8 cellular contexts compared by ENCODE assay signal in the genomic region with DNA sequence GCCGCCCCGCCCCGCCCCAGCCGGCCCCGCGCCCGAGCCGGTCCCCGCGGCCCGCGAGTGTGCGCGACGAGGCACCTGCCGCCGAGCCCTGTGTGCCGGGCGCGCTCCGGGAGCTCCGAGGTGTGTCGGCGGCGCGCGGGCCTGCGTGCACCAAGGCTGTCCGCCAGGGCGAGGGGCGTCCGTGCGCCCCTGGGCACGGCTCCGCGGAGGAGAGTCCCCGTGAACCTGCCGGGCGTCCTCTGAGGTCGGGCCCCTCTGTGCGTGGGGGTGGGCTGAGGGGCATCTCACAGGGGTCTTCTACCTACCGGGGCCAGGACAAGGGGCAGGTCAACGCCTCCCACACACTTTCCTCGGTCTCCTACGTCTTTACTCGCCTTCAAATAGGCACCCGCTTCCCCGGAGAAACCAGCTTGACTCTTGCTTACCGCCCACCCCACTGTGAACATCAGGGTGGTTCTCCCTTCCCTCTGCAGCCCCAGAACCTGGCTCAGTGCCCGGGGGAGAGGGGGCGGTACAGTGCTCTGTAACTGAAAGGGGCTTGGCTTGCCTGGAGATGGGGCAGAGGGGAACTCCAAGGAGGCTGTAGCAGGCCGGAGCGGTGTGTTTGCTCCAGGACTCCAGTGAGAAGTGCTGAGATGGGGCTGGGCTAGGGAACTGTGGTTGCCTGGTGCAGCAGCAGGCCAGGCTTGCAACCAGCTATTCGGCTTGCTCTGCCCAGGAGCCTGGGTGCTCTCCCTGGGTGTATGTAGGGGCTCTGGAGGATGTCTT.
A peak's percentile ranks its signal among the peaks of the same experiment; 100 is the strongest.
DNase-seq lines count a peak whose midpoint lies in the region; ATAC-seq and TF ChIP-seq lines count a peak whose summit lies in the region.

A gene (minus strand): TSS at position 94 of the 768 bp plus-strand sequence. CDS start 175 bp downstream, outside the sequence.

- peak; percentile 94 for DNase-seq in DND-41
- peak; percentile 47 for DNase-seq in HEK293T (ENCODE audit: extremely low spot score)
- DNase-seq in NCI-H2196 treated with DMSO at 0.1 percent for 48 hours (lab: John Stamatoyannopoulos, UW; ENCODE audit: unreplicated experiment): peak; percentile 19
- DNase-seq in activated CD4-positive, alpha-beta T cell treated with anti-CD3 and anti-CD28 coated beads for 48 hours: peak; percentile 90
- peak; percentile 19 for DNase-seq in middle frontal gyrus (ENCODE audit: extremely low spot score, low spot score)
- DNase-seq in stimulated activated CD8-positive, alpha-beta memory T cell treated with anti-CD3 and anti-CD28 coated beads, Interleukin-7, amount 100 ng/mL, for 4 hours (ENCODE audit: low read depth in 2 of 2): peak; percentile 77 to 85

- H3K27ac Mint-ChIP-seq in dendritic cell treated with granulocyte-macrophage colony-stimulating factor and Interleukin-4, amounts not matched to agents 40 ng/mL and 50 ng/mL, for 4 days: peak within 1 kb of the TSS; percentile 85

- peaks cover 38% of the 10 kb centered on the region for H3K36me3 Mint-ChIP-seq in dendritic cell treated with granulocyte-macrophage colony-stimulating factor and Interleukin-4, amounts not matched to agents 40 ng/mL and 50 ng/mL, for 4 days (ENCODE audit: low read depth)

- peaks cover 42% of the 10 kb centered on the region for H3K79me2 ChIP-seq in DND-41 (ENCODE audit: insufficient read depth, low read length)

- peak within 1 kb of the TSS; percentile 74 for H2AFZ ChIP-seq in DND-41 (ENCODE audit: low read depth, low read length)

- peaks cover 47% of the 10 kb centered on the region for H3K4me1 ChIP-seq in DND-41 (ENCODE audit: insufficient read depth, low read length)

- ATAC-seq in DND-41 (ENCODE audit: insufficient read depth, low read depth) (peak; percentile 77), GM19455 (IDR thresholded peaks at IDR 0.05; ENCODE audit: unreplicated experiment) (no peak)

- H3K4me2 ChIP-seq in DND-41 (ENCODE audit: insufficient read depth, low read length): peak within 1 kb of the TSS; percentile 89

- H4K20me1 ChIP-seq in DND-41 (ENCODE audit: insufficient read depth, low read length): peaks cover 18% of the 10 kb centered on the region

- peaks cover 5% of the 10 kb centered on the region for H3K27me3 Mint-ChIP-seq in dendritic cell treated with granulocyte-macrophage colony-stimulating factor and Interleukin-4, amounts not matched to agents 40 ng/mL and 50 ng/mL, for 4 days

- H3K4me1 Mint-ChIP-seq in dendritic cell treated with granulocyte-macrophage colony-stimulating factor and Interleukin-4, amounts not matched to agents 40 ng/mL and 50 ng/mL, for 4 days (ENCODE audit: low read depth): peaks cover 61% of the 10 kb centered on the region

- CTCF ChIA-PET in HEK293T (lab: Yijun Ruan, JAX): interaction anchor here (0.6 to 2.1 kb wide), 7 partner anchors 12 to 459 kb away, joined by 3 to 7 read pairs (median 4); a partner anchor contains a TSS

- no peaks in the 10 kb centered on the region for H3K27me3 ChIP-seq in DND-41 (ENCODE audit: insufficient read depth, low read length, poor library complexity)

- TF ChIP-seq CTCF in DND-41 (IDR thresholded peaks at IDR 0.05; ENCODE audit: borderline replicate concordance, extremely low read depth, low read length, poor library complexity, severe bottlenecking): no peak

- H3K9ac ChIP-seq in DND-41 (ENCODE audit: low read depth, low read length): peak within 1 kb of the TSS; percentile 76

- H3K4me3 Mint-ChIP-seq in dendritic cell treated with granulocyte-macrophage colony-stimulating factor and Interleukin-4, amounts not matched to agents 40 ng/mL and 50 ng/mL, for 4 days: peak within 1 kb of the TSS; percentile 81

- peak within 1 kb of the TSS; percentile 93 for H3K27ac ChIP-seq in DND-41 (ENCODE audit: low read length)

- peak within 1 kb of the TSS; percentile 76 to 97; a peak in 3 of 4 replicates for H3K4me3 ChIP-seq in DND-41 (ENCODE audit: low read depth in 1 of 2, low read length in 2 of 2)

- intact Hi-C loops in dendritic cell treated with granulocyte-macrophage colony-stimulating factor and Interleukin-4, amounts not matched to agents 40 ng/mL and 50 ng/mL, for 4 days (cut with micrococcal nuclease): loop anchor here (2.0 to 5.0 kb wide), 2 partner anchors 83 to 143 kb away; a partner anchor contains a TSS

- POLR2A ChIA-PET in HEK293T (lab: Yijun Ruan, JAX): interaction anchor here (1.0 to 2.3 kb wide), 7 partner anchors 11 to 459 kb away, joined by 3 to 13 read pairs (median 5); a partner anchor contains a TSS

- H3K36me3 ChIP-seq in DND-41 (ENCODE audit: insufficient read depth, low read length): peaks cover 37% of the 10 kb centered on the region

- no peaks in the 10 kb centered on the region for H3K9me3 ChIP-seq in DND-41 (ENCODE audit: insufficient read depth, low read length, severe bottlenecking)

- H3K9me3 Mint-ChIP-seq in dendritic cell treated with granulocyte-macrophage colony-stimulating factor and Interleukin-4, amounts not matched to agents 40 ng/mL and 50 ng/mL, for 4 days: no peaks in the 10 kb centered on the region

TF ChIP-seq in HEK293T, 16 proteins besides CTCF, POLR2A, EP300 and RAD21:
- TF ChIP-seq LEF1 (IDR thresholded peaks at IDR 0.05; ENCODE audit: borderline replicate concordance) (no peak), FOXK2 (IDR thresholded peaks at IDR 0.05) (no peak), FOXM1 (IDR thresholded peaks at IDR 0.05; ENCODE audit: borderline replicate concordance) (no peak), NFRKB (IDR thresholded peaks at IDR 0.05) (no peak), ZNF384 (IDR thresholded peaks at IDR 0.05) (no peak), SUZ12 (IDR thresholded peaks at IDR 0.05) (no peak), ELF4 (IDR thresholded peaks at IDR 0.05) (no peak), BHLHE40 (IDR thresholded peaks at IDR 0.05; ENCODE audit: borderline replicate concordance) (no peak), L3MBTL2 (conservative IDR thresholded peaks at IDR 0.05) (no peak), ARNT (IDR thresholded peaks at IDR 0.05) (no peak), CTBP1 (IDR thresholded peaks at IDR 0.05; ENCODE audit: borderline replicate concordance) (no peak), SP1 (IDR thresholded peaks at IDR 0.05) (no peak), FOXA1 (IDR thresholded peaks at IDR 0.05) (no peak), HDGF (IDR thresholded peaks at IDR 0.05; ENCODE audit: borderline replicate concordance) (no peak), TARDBP (IDR thresholded peaks at IDR 0.05) (no peak)
- TF ChIP-seq, protein P1, sequence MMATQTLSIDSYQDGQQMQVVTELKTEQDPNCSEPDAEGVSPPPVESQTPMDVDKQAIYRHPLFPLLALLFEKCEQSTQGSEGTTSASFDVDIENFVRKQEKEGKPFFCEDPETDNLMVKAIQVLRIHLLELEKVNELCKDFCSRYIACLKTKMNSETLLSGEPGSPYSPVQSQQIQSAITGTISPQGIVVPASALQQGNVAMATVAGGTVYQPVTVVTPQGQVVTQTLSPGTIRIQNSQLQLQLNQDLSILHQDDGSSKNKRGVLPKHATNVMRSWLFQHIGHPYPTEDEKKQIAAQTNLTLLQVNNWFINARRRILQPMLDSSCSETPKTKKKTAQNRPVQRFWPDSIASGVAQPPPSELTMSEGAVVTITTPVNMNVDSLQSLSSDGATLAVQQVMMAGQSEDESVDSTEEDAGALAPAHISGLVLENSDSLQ (IDR thresholded peaks at IDR 0.05): no peak

Comparison
In these comparisons a context has a peak if more than half of its experiments do, and no peak if none do; other contexts are left out.
1. DNase-seq: peak in every context shown above with its lines; median percentile 94 in DND-41; 90 in activated CD4-positive, alpha-beta T cell treated with anti-CD3 and anti-CD28 coated beads for 48 hours; 81 in stimulated activated CD8-positive, alpha-beta memory T cell treated with anti-CD3 and anti-CD28 coated beads, Interleukin-7, amount 100 ng/mL, for 4 hours; 47 in HEK293T; 19 in NCI-H2196 treated with DMSO at 0.1 percent for 48 hours; 19 in middle frontal gyrus.